Comparison of ENCODE assay signal across 8 cellular contexts in genomic region chr7:139776486-139777303, GRCh38. TPM values are rescaled to one million over a fixed set of nuclear protein-coding genes. Genes with fewer than 3 reads are reported as not detected.
DNase-seq lines count a peak whose midpoint lies in the region; ATAC-seq and TF ChIP-seq lines count a peak whose summit lies in the region.

No MANE protein-coding gene starts in this region.

- H3K9ac ChIP-seq in endodermal cell (ENCODE audit: extremely low read depth, low read length, poor library complexity, severe bottlenecking): peak overlapping the region; percentile 81

- H3K4me3 Mint-ChIP-seq in activated CD4-positive, alpha-beta T cell treated with anti-CD3 and anti-CD28 coated beads, Interleukin-2, amount 10 ng/mL, durations not matched to agents 24 days and 14 days: peak overlapping the region; percentile 99
- peak overlapping the region; percentile 96 for H3K4me3 Mint-ChIP-seq in endodermal cell

- peaks cover 59% of the 10 kb centered on the region for H3K4me1 Mint-ChIP-seq in activated CD4-positive, alpha-beta T cell treated with anti-CD3 and anti-CD28 coated beads, Interleukin-2, amount 10 ng/mL, durations not matched to agents 24 days and 14 days
- peaks cover 30% of the 10 kb centered on the region for H3K4me1 Mint-ChIP-seq in endodermal cell

- peaks cover 12% of the 10 kb centered on the region for H3K36me3 Mint-ChIP-seq in activated CD4-positive, alpha-beta T cell treated with anti-CD3 and anti-CD28 coated beads, Interleukin-2, amount 10 ng/mL, durations not matched to agents 24 days and 14 days (ENCODE audit: low read depth)
- H3K36me3 Mint-ChIP-seq in endodermal cell (ENCODE audit: low read depth): peaks cover 7% of the 10 kb centered on the region

- no peaks in the 10 kb centered on the region for H3K27me3 ChIP-seq in MG63
- peaks cover 15% of the 10 kb centered on the region for H3K27me3 ChIP-seq in endodermal cell (ENCODE audit: control insufficient read depth, insufficient read depth, low read length, poor library complexity, severe bottlenecking)
- H3K27me3 ChIP-seq in testis: no peaks in the 10 kb centered on the region

- peak overlapping the region; percentile 99 for H3K27ac Mint-ChIP-seq in activated CD4-positive, alpha-beta T cell treated with anti-CD3 and anti-CD28 coated beads, Interleukin-2, amount 10 ng/mL, durations not matched to agents 24 days and 14 days
- H3K27ac Mint-ChIP-seq in endodermal cell: peak overlapping the region; percentile 93

- H3K36me3 ChIP-seq in MG63: peaks cover 10% of the 10 kb centered on the region; the same call in 1 of the 2 replicates
- peaks cover 18% of the 10 kb centered on the region for H3K36me3 ChIP-seq in endodermal cell (ENCODE audit: control insufficient read depth, insufficient read depth, low read length)
- peaks cover 4% of the 10 kb centered on the region for H3K36me3 ChIP-seq in mesodermal cell (ENCODE audit: control insufficient read depth, insufficient read depth, low read length)
- no peaks in the 10 kb centered on the region for H3K36me3 ChIP-seq in testis (ENCODE audit: low read depth, missing control alignments)

- H3K4me1 ChIP-seq in endodermal cell (ENCODE audit: control insufficient read depth, insufficient read depth, low read length) (peaks cover 5% of the 10 kb centered on the region), mesodermal cell (ENCODE audit: control insufficient read depth, insufficient read depth, low read length, poor library complexity, severe bottlenecking) (peaks cover 13% of the 10 kb centered on the region), testis (peaks cover 11% of the 10 kb centered on the region)

- no peak for ATAC-seq in HG02885 (IDR thresholded peaks at IDR 0.05; ENCODE audit: poor library complexity, unreplicated experiment)

- no peak for TF ChIP-seq POLR2A in testis (IDR thresholded peaks at IDR 0.05)

- H3K9me3 Mint-ChIP-seq in activated CD4-positive, alpha-beta T cell treated with anti-CD3 and anti-CD28 coated beads, Interleukin-2, amount 10 ng/mL, durations not matched to agents 24 days and 14 days: no peaks in the 10 kb centered on the region
- H3K9me3 Mint-ChIP-seq in endodermal cell: no peaks in the 10 kb centered on the region

- peaks cover 20% of the 10 kb centered on the region for H3K27me3 Mint-ChIP-seq in activated CD4-positive, alpha-beta T cell treated with anti-CD3 and anti-CD28 coated beads, Interleukin-2, amount 10 ng/mL, durations not matched to agents 24 days and 14 days
- H3K27me3 Mint-ChIP-seq in endodermal cell (ENCODE audit: insufficient read depth): peaks cover 26% of the 10 kb centered on the region

- DNase-seq in NCI-H510A treated with DMSO at 0.1 percent for 48 hours (lab: John Stamatoyannopoulos, UW) (peak; percentile 34), NCI-H510A (lab: John Stamatoyannopoulos, UW) (no peak), MG63 (no peak), endodermal cell (peak; percentile 61), testis (peak; percentile 37)
- peak; percentile 79 for DNase-seq in activated CD4-positive, alpha-beta T cell treated with anti-CD3 and anti-CD28 coated beads, Interleukin-2, amount 10 ng/mL, durations not matched to agents 24 days and 14 days

- intact Hi-C loops in activated CD4-positive, alpha-beta T cell treated with anti-CD3 and anti-CD28 coated beads, Interleukin-2, amount 10 ng/mL, durations not matched to agents 24 days and 14 days (cut with micrococcal nuclease): loop anchor here (1.0 to 10.0 kb wide), 6 partner anchors 51 to 1238 kb away; partner anchors contain the start of genes MRPS33 and TBXAS1
- intact Hi-C loops in testis (cut with DNase I; ENCODE audit: low total_unique reads): loop anchor here (10.0 kb wide), 2 partner anchors 132 to 228 kb away; no protein-coding TSS in a partner anchor

- WGBS in endodermal cell (ENCODE audit: insufficient coverage in 1 of 2, insufficient read length in 1 of 2), 2 experiments: 1 to 2% methylated on average over 16 to 39 of the region's 40 CpGs
- WGBS in mesodermal cell (ENCODE audit: insufficient coverage in 2 of 2), 2 experiments: 3 to 5% methylated on average over 13 to 19 of the region's 40 CpGs
- WGBS in testis, 2 donors: 0 to 1% methylated on average over 40 of the region's 40 CpGs

- H3K9me3 ChIP-seq in MG63 (no peaks in the 10 kb centered on the region), endodermal cell (ENCODE audit: control insufficient read depth, low read length) (no peaks in the 10 kb centered on the region), mesodermal cell (ENCODE audit: control insufficient read depth, low read length) (no peaks in the 10 kb centered on the region), testis (no peaks in the 10 kb centered on the region)

- H3K27ac ChIP-seq in endodermal cell (ENCODE audit: low read depth, low read length) (peak overlapping the region; percentile 56), mesodermal cell (ENCODE audit: low read depth, low read length, severe bottlenecking) (peak overlapping the region; percentile 77), testis (peak overlapping the region; percentile 86 to 95)

- H3K4me3 ChIP-seq in MG63: peak overlapping the region; percentile 70
- peak overlapping the region; percentile 97 for H3K4me3 ChIP-seq in endodermal cell (ENCODE audit: low read length)
- H3K4me3 ChIP-seq in mesodermal cell (ENCODE audit: extremely low read depth, insufficient read depth, low read length, poor library complexity, severe bottlenecking): peak overlapping the region; percentile 71
- peak overlapping the region; percentile 73 to 76 for H3K4me3 ChIP-seq in testis

- TF ChIP-seq CTCF in endodermal cell (conservative IDR thresholded peaks at IDR 0.05): no peak
- no peak for TF ChIP-seq CTCF in testis (IDR thresholded peaks at IDR 0.05)

RNA-seq across cellular contexts. Expression of gene HIPK2, which starts 1.1 kb away (rescaled TPM):
- 1.5 and 2.0 TPM in 2 replicates for total RNA-seq in MG63 (2014; rRNA removed; shearing (Covaris generic); ENCODE audit: low replicate concordance)
- 23.9 and 26.1 TPM in 2 replicates for total RNA-seq in activated CD4-positive, alpha-beta T cell treated with anti-CD3 and anti-CD28 coated beads, Interleukin-2, amount 10 ng/mL, durations not matched to agents 24 days and 14 days
- total RNA-seq in endodermal cell: 100 to 1,000 TPM in 1 of 2 donors, 10 to 100 TPM in 1; 95.1 to 125 TPM
- 32.0 TPM for polyA plus RNA-seq in endodermal cell (2013, experiment 1 of 2)
- 35.9 TPM for polyA plus RNA-seq in endodermal cell (2013, experiment 2 of 2)
- polyA plus RNA-seq in mesodermal cell (2013, experiment 1 of 2): 19.7 TPM
- polyA plus RNA-seq in mesodermal cell (2013, experiment 2 of 2): 15.8 TPM
- 10 to 100 TPM; 17.8 to 22.4 TPM for total RNA-seq in testis
- 6.3 TPM for polyA plus RNA-seq in testis (ENCODE audit: insufficient read depth, low read depth, low replicate concordance)

RNA-seq across cellular contexts. Expression of gene TBXAS1, which starts 52.4 kb away (rescaled TPM):
- 0.56 TPM in 1 of 2 replicates, not detected in the other for total RNA-seq in MG63 (2014; rRNA removed; shearing (Covaris generic); ENCODE audit: low replicate concordance)
- total RNA-seq in activated CD4-positive, alpha-beta T cell treated with anti-CD3 and anti-CD28 coated beads, Interleukin-2, amount 10 ng/mL, durations not matched to agents 24 days and 14 days: 1.8 and 3.5 TPM in 2 replicates
- total RNA-seq in endodermal cell: 10 to 100 TPM in 1 of 2 donors, 1 to 10 TPM in 1; 7.6 to 13.5 TPM
- polyA plus RNA-seq in endodermal cell (2013, experiment 1 of 2): 2.6 TPM
- 2.7 TPM for polyA plus RNA-seq in endodermal cell (2013, experiment 2 of 2)
- polyA plus RNA-seq in mesodermal cell (2013, experiment 1 of 2): 0.96 TPM
- 2.7 TPM for polyA plus RNA-seq in mesodermal cell (2013, experiment 2 of 2)
- total RNA-seq in testis: 1 to 10 TPM; 5.2 to 5.7 TPM
- 4.9 TPM for polyA plus RNA-seq in testis (ENCODE audit: insufficient read depth, low read depth, low replicate concordance)

Comparison
In these comparisons a context has a peak if more than half of its experiments do, and no peak if none do; other contexts are left out.
1. DNase-seq: peak in NCI-H510A treated with DMSO at 0.1 percent for 48 hours (single experiment), activated CD4-positive, alpha-beta T cell treated with anti-CD3 and anti-CD28 coated beads, Interleukin-2, amount 10 ng/mL, durations not matched to agents 24 days and 14 days (single experiment), endodermal cell (single experiment) and testis (single experiment); none in NCI-H510A (single experiment) and MG63 (single experiment).
2. Peak in every context shown above with its lines, with median percentiles within 50 percentile points of each other: H3K4me3 ChIP-seq and H3K27ac ChIP-seq.